14 cellular contexts compared by ENCODE assay signal in the genomic region with DNA sequence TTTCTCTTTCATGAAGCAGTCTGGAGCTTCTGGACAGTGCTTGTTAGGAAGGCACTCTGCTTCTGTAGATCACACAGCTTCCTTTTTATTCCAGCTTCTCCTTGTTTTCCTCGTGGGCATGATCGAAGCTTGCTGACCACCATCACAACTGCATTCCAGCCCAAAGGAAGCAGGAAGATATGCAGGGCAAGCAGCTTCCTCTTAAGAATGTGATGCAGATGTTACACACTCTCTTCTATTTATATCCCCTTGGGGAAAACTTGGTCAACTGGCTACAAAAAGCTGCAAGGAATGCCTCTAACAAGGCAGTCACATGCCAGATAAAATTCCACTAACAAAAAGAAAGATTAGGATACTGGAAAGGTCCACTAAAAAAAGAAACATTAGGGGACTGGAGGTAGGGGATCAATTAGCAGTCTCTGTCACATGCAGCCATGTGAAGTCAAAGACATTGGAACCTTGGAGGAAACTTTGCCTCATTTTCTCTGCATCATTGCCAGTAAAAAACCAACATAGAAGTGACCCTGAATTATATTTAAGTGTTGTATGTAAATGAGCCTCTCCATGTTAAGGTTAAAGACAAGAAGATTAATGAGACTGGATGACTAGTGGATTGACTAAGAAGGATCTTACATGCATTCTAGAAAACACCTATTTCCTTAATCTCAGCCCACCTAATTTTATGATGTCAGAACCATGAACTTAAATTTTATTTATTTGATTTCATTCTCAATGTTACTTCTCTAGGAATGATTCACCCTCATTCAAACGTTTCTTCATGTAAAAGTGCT.
A peak's percentile ranks its signal among the peaks of the same experiment; 100 is the strongest.
DNase-seq lines count a peak whose midpoint lies in the region; ATAC-seq and TF ChIP-seq lines count a peak whose summit lies in the region.
"Had no signal": no experiment of that assay in that cellular context is flagged by ENCODE, and none has a peak within 500 bp of the region (broad histone marks: within the 10 kb centered on the region; RNA-seq: fewer than 3 reads in every experiment).

No MANE protein-coding gene starts in this region.

- no peak for ATAC-seq in GM18870 (IDR thresholded peaks at IDR 0.05; ENCODE audit: unreplicated experiment)
- ATAC-seq: right cardiac atrium had no signal

- TF ChIP-seq CTCF in GM20000 (IDR thresholded peaks at IDR 0.05; ENCODE audit: extremely low read depth, missing control alignments) = no peak

- DNase-seq in COLO829 (ENCODE audit: low spot score) (peak; percentile 22), HS-5 (ENCODE audit: low read depth) (peak; percentile 11), dedifferentiated amniotic fluid mesenchymal stem cell (ENCODE audit: extremely low spot score) (peak; percentile 28), myocyte (ENCODE audit: low read depth) (peak; percentile 65), GM20000 (ENCODE audit: low spot score) (no peak), NCI-H1092 (lab: John Stamatoyannopoulos, UW) (no peak)
- DNase-seq: DMS79, Karpas-422, naive B cell, NCI-H2171, right cardiac atrium, substantia nigra, T-helper 1 cell had no signal

Comparison
In these comparisons a context has a peak if more than half of its experiments do, and no peak if none do; other contexts are left out.
1. DNase-seq: peak in COLO829 (single experiment), HS-5 (single experiment), dedifferentiated amniotic fluid mesenchymal stem cell (single experiment) and myocyte (single experiment); none in GM20000 (single experiment) and NCI-H1092 (single experiment).